In genomic region chr9:72292874-72293607, GRCh38 we compare ENCODE assay signal across 10 cellular contexts.
DNase-seq lines count a peak whose midpoint lies in the region.
"Had no signal": no experiment of that assay in that cellular context is flagged by ENCODE, and none has a peak within 500 bp of the region (broad histone marks: within the 10 kb centered on the region; RNA-seq: fewer than 3 reads in every experiment).

No MANE protein-coding gene starts in this region.

- no peak overlapping the region for H3K27ac Mint-ChIP-seq in activated CD4-positive, alpha-beta memory T cell treated with anti-CD3 and anti-CD28 coated beads, Interleukin-2, amount 10 ng/mL, durations not matched to agents 7 days and 5 days
- H3K27ac Mint-ChIP-seq: activated naive CD4-positive, alpha-beta T cell treated with anti-CD3 and anti-CD28 coated beads, Interleukin-2, amount 50 U/mL, for 24 hours had no signal

- H3K9me3 Mint-ChIP-seq in activated CD4-positive, alpha-beta memory T cell treated with anti-CD3 and anti-CD28 coated beads, Interleukin-2, amount 10 ng/mL, durations not matched to agents 7 days and 5 days = no peaks in the 10 kb centered on the region
- H3K9me3 Mint-ChIP-seq: activated naive CD4-positive, alpha-beta T cell treated with anti-CD3 and anti-CD28 coated beads, Interleukin-2, amount 50 U/mL, for 24 hours had no signal

- peaks cover 10% of the 10 kb centered on the region for H3K4me1 Mint-ChIP-seq in activated CD4-positive, alpha-beta memory T cell treated with anti-CD3 and anti-CD28 coated beads, Interleukin-2, amount 10 ng/mL, durations not matched to agents 7 days and 5 days

- H3K27me3 Mint-ChIP-seq in activated CD4-positive, alpha-beta memory T cell treated with anti-CD3 and anti-CD28 coated beads, Interleukin-2, amount 10 ng/mL, durations not matched to agents 7 days and 5 days = peaks cover 3% of the 10 kb centered on the region
- H3K27me3 Mint-ChIP-seq: activated naive CD4-positive, alpha-beta T cell treated with anti-CD3 and anti-CD28 coated beads, Interleukin-2, amount 50 U/mL, for 24 hours had no signal

- CTCF ChIA-PET in activated CD4-positive, alpha-beta memory T cell treated with anti-CD3 and anti-CD28 coated beads, Interleukin-2, amount 10 ng/mL, durations not matched to agents 7 days and 5 days (lab: Charles Lee) = interaction anchor here (0.5 to 2.9 kb wide), 11 partner anchors 11 to 301 kb away, joined by 3 to 13 read pairs (median 4); no protein-coding TSS in a partner anchor

- POLR2A ChIA-PET in activated CD4-positive, alpha-beta memory T cell treated with anti-CD3 and anti-CD28 coated beads, Interleukin-2, amount 10 ng/mL, durations not matched to agents 7 days and 5 days (lab: Charles Lee) = interaction anchor here (1.0 kb wide), 1 partner anchor 72 kb away, joined by 3 read pairs; the partner anchor contains the start of gene ZFAND5

- no peaks in the 10 kb centered on the region for H3K36me3 Mint-ChIP-seq in activated CD4-positive, alpha-beta memory T cell treated with anti-CD3 and anti-CD28 coated beads, Interleukin-2, amount 10 ng/mL, durations not matched to agents 7 days and 5 days (ENCODE audit: low read depth)
- H3K36me3 Mint-ChIP-seq: activated naive CD4-positive, alpha-beta T cell treated with anti-CD3 and anti-CD28 coated beads, Interleukin-2, amount 50 U/mL, for 24 hours had no signal

- H3K4me3 Mint-ChIP-seq in activated CD4-positive, alpha-beta memory T cell treated with anti-CD3 and anti-CD28 coated beads, Interleukin-2, amount 10 ng/mL, durations not matched to agents 7 days and 5 days = no peak overlapping the region
- H3K4me3 Mint-ChIP-seq: activated naive CD4-positive, alpha-beta T cell treated with anti-CD3 and anti-CD28 coated beads, Interleukin-2, amount 50 U/mL, for 24 hours had no signal

- DNase-seq in COLO829 (ENCODE audit: low spot score) = peak; percentile 72
- peak; percentile 71 to 86 for DNase-seq in Kasumi-1 (lab: John Stamatoyannopoulos, UW)
- peak; percentile 51 for DNase-seq in astrocyte of the hippocampus (ENCODE audit: low read depth, low spot score)
- DNase-seq in medulla oblongata (ENCODE audit: extremely low spot score) = peak; percentile 37
- DNase-seq in T-helper 1 cell = no peak
- no peak for DNase-seq in stimulated activated CD4-positive, alpha-beta T cell treated with anti-CD3 and anti-CD28 coated beads, Interleukin-4, amount 100 ng/mL, for 24 hours
- no peak for DNase-seq in NCI-H526 treated with DMSO at 0.1 percent for 48 hours (lab: John Stamatoyannopoulos, UW)
- DNase-seq in activated CD4-positive, alpha-beta memory T cell treated with anti-CD3 and anti-CD28 coated beads, Interleukin-2, amount 10 ng/mL, durations not matched to agents 7 days and 5 days = no peak
- DNase-seq: SHP77 treated with DMSO at 0.1 percent for 48 hours had no signal

Comparison
In these comparisons a context has a peak if more than half of its experiments do, and no peak if none do; other contexts are left out.
1. DNase-seq: peak in COLO829 (single experiment), Kasumi-1 (2 of 2), astrocyte of the hippocampus (single experiment) and medulla oblongata (single experiment); none in T-helper 1 cell (0 of 5), stimulated activated CD4-positive, alpha-beta T cell treated with anti-CD3 and anti-CD28 coated beads, Interleukin-4, amount 100 ng/mL, for 24 hours (single experiment), NCI-H526 treated with DMSO at 0.1 percent for 48 hours (single experiment) and activated CD4-positive, alpha-beta memory T cell treated with anti-CD3 and anti-CD28 coated beads, Interleukin-2, amount 10 ng/mL, durations not matched to agents 7 days and 5 days (single experiment).